Comparison of ENCODE assay signal across 21 cellular contexts in genomic region chr2:10473121-10473756, GRCh38.
"Had no signal": no experiment of that assay in that cellular context is flagged by ENCODE, and none has a peak within 500 bp of the region (broad histone marks: within the 10 kb centered on the region; RNA-seq: fewer than 3 reads in every experiment).

No MANE protein-coding gene starts in this region.

- H3K27me3 ChIP-seq: esophagus muscularis mucosa, gastrocnemius medialis, neural progenitor cell, pancreas, right lobe of liver, testis, tibial nerve had no signal

- H3K4me2 ChIP-seq: neural progenitor cell had no signal

- ATAC-seq: effector memory CD8-positive, alpha-beta T cell; gastrocnemius medialis; lower lobe of right lung; natural killer cell treated with Interleukin-12 subunit alpha and Interleukin-12 subunit beta and Interleukin-15 and Interleukin-18, amount 100 ng/mL, for 72 hours; psoas muscle; right lobe of liver; stimulated activated naive B cell treated with anti-CD40 and anti-IgM and Interleukin-4, amounts not matched to agents 10 μg/mL and 1 μg/mL and 100 μg/mL, for 72 hours; stimulated activated naive CD8-positive, alpha-beta T cell treated with anti-CD3 and anti-CD28 coated beads, Interleukin-15, amount 100 ng/mL, for 72 hours had no signal

- H3K4me3 ChIP-seq: esophagus muscularis mucosa, gastrocnemius medialis, left ventricle myocardium inferior, lower lobe of right lung, neural progenitor cell, pancreas, psoas muscle, right lobe of liver, testis, tibial nerve had no signal

- DNase-seq: effector memory CD8-positive, alpha-beta T cell; gastrocnemius medialis; islet precursor cell; left ventricle myocardium inferior; lower lobe of right lung; midbrain; nucleus accumbens; psoas muscle; retina; stimulated activated CD4-positive, alpha-beta T cell treated with anti-CD3 and anti-CD28 coated beads, Interleukin-2, amount 100 ng/mL, for 24 hours; stimulated activated CD4-positive, alpha-beta T cell treated with anti-CD3 and anti-CD28 coated beads, Interleukin-4, amount 100 ng/mL, for 4 hours; stimulated activated naive B cell treated with anti-CD40 and anti-IgM and Interleukin-4, amounts not matched to agents 10 μg/mL and 1 μg/mL and 100 μg/mL, for 72 hours; stimulated activated naive CD8-positive, alpha-beta T cell treated with anti-CD3 and anti-CD28 coated beads, Interleukin-15, amount 100 ng/mL, for 72 hours; testis had no signal

- H3K9me3 ChIP-seq: esophagus muscularis mucosa, gastrocnemius medialis, left ventricle myocardium inferior, lower lobe of right lung, pancreas, psoas muscle, right lobe of liver, testis, tibial nerve had no signal

- H3K27ac ChIP-seq: epithelial cell of prostate, esophagus muscularis mucosa, gastrocnemius medialis, left ventricle myocardium inferior, lower lobe of right lung, neural progenitor cell, pancreas, psoas muscle, right lobe of liver, testis, tibial nerve had no signal

- H3K36me3 ChIP-seq: esophagus muscularis mucosa, gastrocnemius medialis, left ventricle myocardium inferior, lower lobe of right lung, neural progenitor cell, pancreas, right lobe of liver, tibial nerve had no signal

- H3K9ac ChIP-seq: neural progenitor cell had no signal

- H3K4me1 ChIP-seq: esophagus muscularis mucosa, gastrocnemius medialis, left ventricle myocardium inferior, lower lobe of right lung, pancreas, psoas muscle, right lobe of liver, testis, tibial nerve had no signal
